ENCODE assay signal across 14 cellular contexts in genomic region chr12:27094726-27095125, GRCh38. TPM values are rescaled to one million over a fixed set of nuclear protein-coding genes. Genes with fewer than 3 reads are reported as not detected.
DNase-seq lines count a peak whose midpoint lies in the region; ATAC-seq and TF ChIP-seq lines count a peak whose summit lies in the region.
"Had no signal": no experiment of that assay in that cellular context is flagged by ENCODE, and none has a peak within 500 bp of the region (broad histone marks: within the 10 kb centered on the region; RNA-seq: fewer than 3 reads in every experiment).

No MANE protein-coding gene starts in this region.

- H3K4me3 Mint-ChIP-seq in naive B cell: peak overlapping the region in 7 of 8 donors; percentile 55 to 88 (median 71)

- ATAC-seq in GM18861 (IDR thresholded peaks at IDR 0.05; ENCODE audit: unreplicated experiment): peak; percentile 68
- peak; percentile 83 for ATAC-seq in GM21723 (IDR thresholded peaks at IDR 0.05; ENCODE audit: unreplicated experiment)
- peak; percentile 71 for ATAC-seq in HG03442 (IDR thresholded peaks at IDR 0.05; ENCODE audit: unreplicated experiment)
- ATAC-seq in naive B cell (ENCODE audit: low read depth in 2 of 2): peak; percentile 99 to 100
- ATAC-seq in lower lobe of right lung: no peak

- TF ChIP-seq CTCF in Peyer's patch (IDR thresholded peaks at IDR 0.05): no peak
- TF ChIP-seq CTCF in lower lobe of right lung (IDR thresholded peaks at IDR 0.05): no peak

- peaks cover 0 to 3% (median 0%) of the 10 kb centered on the region in 4 donors for H3K9me3 ChIP-seq in Peyer's patch
- no peaks in the 10 kb centered on the region for H3K9me3 ChIP-seq in lower lobe of right lung
- H3K9me3 ChIP-seq: SK-N-SH had no signal

- DNase-seq in naive B cell (peak; percentile 69), GM19240 (ENCODE audit: insufficient read length, low spot score) (no peak), T-helper 2 cell (no peak), Peyer's patch (no peak), lower lobe of right lung (no peak)
- DNase-seq: activated naive CD4-positive, alpha-beta T cell treated with Interleukin-2 at 50 U/mL for 16 hours; kidney; NCI-H345; SK-N-SH; spleen had no signal

- H3K4me1 Mint-ChIP-seq in naive B cell: peaks cover 24 to 33% (median 27%) of the 10 kb centered on the region in 3 donors

- H3K4me1 ChIP-seq in Peyer's patch (no peaks in the 10 kb centered on the region), lower lobe of right lung (no peaks in the 10 kb centered on the region)

- H3K27ac Mint-ChIP-seq in naive B cell: peak overlapping the region; percentile 5 to 94 (median 70)

- H3K9me3 Mint-ChIP-seq in naive B cell: peaks cover 5 to 27% (median 14%) of the 10 kb centered on the region in 7 donors

- peaks cover 8 to 14% of the 10 kb centered on the region in 2 donors for H3K36me3 Mint-ChIP-seq in naive B cell

- H3K27ac ChIP-seq in Peyer's patch (no peak overlapping the region), lower lobe of right lung (no peak overlapping the region)
- H3K27ac ChIP-seq: spleen had no signal

- intact Hi-C loops in lower lobe of right lung (cut with DNase I): no loop called here

- no peaks in the 10 kb centered on the region for H3K36me3 ChIP-seq in Peyer's patch
- H3K36me3 ChIP-seq in lower lobe of right lung: no peaks in the 10 kb centered on the region
- H3K36me3 ChIP-seq: spleen had no signal

- no peak for TF ChIP-seq POLR2A in Peyer's patch (IDR thresholded peaks at IDR 0.05)

- no peaks in the 10 kb centered on the region for H3K27me3 Mint-ChIP-seq in naive B cell

- H3K27me3 ChIP-seq in Peyer's patch: no peaks in the 10 kb centered on the region
- no peaks in the 10 kb centered on the region for H3K27me3 ChIP-seq in lower lobe of right lung (ENCODE audit: low read depth)
- H3K27me3 ChIP-seq: spleen had no signal

- H3K4me3 ChIP-seq in Peyer's patch (no peak overlapping the region), lower lobe of right lung (no peak overlapping the region)
- H3K4me3 ChIP-seq: spleen had no signal

RNA-seq across cellular contexts. Expression of gene C12orf71, which starts 12.3 kb away (rescaled TPM):
- not detected for polyA plus RNA-seq in naive B cell (ENCODE audit: low read depth in 6 of 6)
- total RNA-seq in Peyer's patch (not detected), lower lobe of right lung (not detected)
- total RNA-seq: cerebellum, kidney, spleen had no signal
- polyA plus RNA-seq: SK-N-SH, spleen had no signal

Comparison
In these comparisons a context has a peak if more than half of its experiments do, and no peak if none do; other contexts are left out.
1. ATAC-seq: peak in GM18861 (single experiment), GM21723 (single experiment), HG03442 (single experiment) and naive B cell (2 of 2); none in lower lobe of right lung (0 of 2).